Comparison of ENCODE assay signal across 24 cellular contexts in the genomic region with DNA sequence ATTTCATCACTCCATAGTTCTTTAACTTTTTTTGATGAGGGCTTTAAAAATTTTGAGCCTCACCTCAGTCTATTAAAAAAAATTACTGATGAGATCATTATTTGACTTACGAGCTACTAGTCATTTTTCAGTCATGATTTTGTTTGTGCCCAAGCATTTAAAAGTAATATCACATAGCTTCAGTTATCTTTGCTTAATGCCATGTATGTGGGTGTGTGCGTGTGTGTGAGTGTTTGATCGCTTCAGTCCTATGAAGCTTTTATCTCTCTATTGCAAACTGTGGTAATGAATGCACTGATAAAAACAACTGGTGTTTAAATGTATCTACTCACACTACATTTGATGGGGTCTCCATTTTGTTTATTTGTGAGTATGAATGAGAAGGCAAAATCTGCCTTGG. TPM values are rescaled to one million over a fixed set of nuclear protein-coding genes. Genes with fewer than 3 reads are reported as not detected.
"Had no signal": no experiment of that assay in that cellular context is flagged by ENCODE, and none has a peak within 500 bp of the region (broad histone marks: within the 10 kb centered on the region; RNA-seq: fewer than 3 reads in every experiment).

No MANE protein-coding gene starts in this region.

- H3K27ac Mint-ChIP-seq: dendritic cell treated with granulocyte-macrophage colony-stimulating factor and Interleukin-4, amounts not matched to agents 40 ng/mL and 50 ng/mL, for 4 days; effector memory CD8-positive, alpha-beta T cell; nephron progenitor cell; type B pancreatic cell had no signal

- H3K36me3 ChIP-seq: suprapubic skin, thyroid gland had no signal

- H3K79me2 ChIP-seq: hepatocyte had no signal

- H3K4me3 ChIP-seq: hepatocyte, lung, psoas muscle, suprapubic skin, thyroid gland had no signal

- H3K4me3 Mint-ChIP-seq: dendritic cell treated with granulocyte-macrophage colony-stimulating factor and Interleukin-4, amounts not matched to agents 40 ng/mL and 50 ng/mL, for 4 days; effector memory CD8-positive, alpha-beta T cell; naive B cell; nephron progenitor cell; type B pancreatic cell had no signal

- H3K9me3 Mint-ChIP-seq: dendritic cell treated with granulocyte-macrophage colony-stimulating factor and Interleukin-4, amounts not matched to agents 40 ng/mL and 50 ng/mL, for 4 days; effector memory CD8-positive, alpha-beta T cell; naive B cell; type B pancreatic cell had no signal

- FAIRE-seq: colon, kidney, urothelium cell line had no signal

- H3K9me3 ChIP-seq: psoas muscle, suprapubic skin, thyroid gland had no signal

- H3K9ac ChIP-seq: parathyroid adenoma had no signal

- H3K4me1 ChIP-seq: parathyroid adenoma, psoas muscle, suprapubic skin, thyroid gland had no signal

- H3K27ac ChIP-seq: hepatocyte, parathyroid adenoma, psoas muscle, suprapubic skin, thyroid gland had no signal

- ATAC-seq: effector memory CD8-positive, alpha-beta T cell; left cardiac atrium; left ventricle myocardium superior; psoas muscle; sciatic nerve had no signal

- H3K27me3 ChIP-seq: hepatocyte, suprapubic skin, thyroid gland had no signal

- DNase-seq: effector memory CD8-positive, alpha-beta T cell; kidney; left cardiac atrium; left ventricle myocardium superior; mesenchymal stem cell; midbrain; naive B cell; nephron progenitor cell; psoas muscle; retina; stimulated activated CD4-positive, alpha-beta T cell treated with anti-CD3 and anti-CD28 coated beads, Interleukin-2, amount 100 ng/mL, for 24 hours; stimulated activated CD4-positive, alpha-beta T cell treated with anti-CD3 and anti-CD28 coated beads, Interleukin-4, amount 100 ng/mL, for 4 hours; stimulated activated naive CD4-positive, alpha-beta T cell treated with Interleukin-2 at 50 U/mL for 16 hours; thyroid gland had no signal

- H2AFZ ChIP-seq: hepatocyte, parathyroid adenoma had no signal

- H3K27me3 Mint-ChIP-seq: dendritic cell treated with granulocyte-macrophage colony-stimulating factor and Interleukin-4, amounts not matched to agents 40 ng/mL and 50 ng/mL, for 4 days; effector memory CD8-positive, alpha-beta T cell; naive B cell; type B pancreatic cell had no signal

- H3K4me2 ChIP-seq: hepatocyte had no signal

RNA-seq across cellular contexts. Expression of a gene that starts 53.5 kb away (rescaled TPM):
- total RNA-seq: epithelial cell of proximal tubule had no signal
